Comparison of ENCODE assay signal across 20 cellular contexts in the genomic region with DNA sequence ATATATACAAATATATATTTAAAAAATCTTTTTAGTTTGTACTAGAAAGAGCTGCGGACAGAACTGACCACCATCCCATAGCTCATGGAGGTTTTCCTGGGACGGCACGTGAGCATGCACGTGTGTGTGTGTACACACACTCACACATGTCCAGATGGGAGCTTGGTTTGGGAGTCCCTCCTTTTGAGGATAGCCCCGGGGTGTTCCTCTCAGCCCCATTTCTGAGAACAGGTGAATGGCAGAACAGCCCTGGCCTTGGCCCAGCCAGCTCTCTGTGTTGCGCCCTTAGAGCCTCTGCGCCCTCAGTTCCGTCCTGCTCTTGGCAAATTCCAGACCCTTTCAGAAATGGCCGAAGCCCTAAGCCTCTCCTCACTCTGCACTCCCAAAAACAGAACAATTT.
DNase-seq lines count a peak whose midpoint lies in the region; ATAC-seq and TF ChIP-seq lines count a peak whose summit lies in the region.
"Had no signal": no experiment of that assay in that cellular context is flagged by ENCODE, and none has a peak within 500 bp of the region (broad histone marks: within the 10 kb centered on the region; RNA-seq: fewer than 3 reads in every experiment).

No MANE protein-coding gene starts in this region.

- peaks cover 4% of the 10 kb centered on the region for H3K27me3 Mint-ChIP-seq in GM23338 (ENCODE audit: insufficient read depth, low read depth, poor library complexity)
- no peaks in the 10 kb centered on the region for H3K27me3 Mint-ChIP-seq in CD8-positive, alpha-beta T cell (ENCODE audit: low read depth)

- H3K4me1 ChIP-seq in GM23338 (ENCODE audit: insufficient read depth), result peaks cover 23% of the 10 kb centered on the region
- peaks cover 12% of the 10 kb centered on the region for H3K4me1 ChIP-seq in osteoblast (ENCODE audit: insufficient read depth, low read length)
- peaks cover 8% of the 10 kb centered on the region for H3K4me1 ChIP-seq in CD8-positive, alpha-beta T cell (ENCODE audit: insufficient read depth, low read length)

- DNase-seq in activated CD8-positive, alpha-beta memory T cell treated with anti-CD3 and anti-CD28 coated beads, Interleukin-2, amount 50 U/mL, for 4 hours, result peak; percentile 7
- DNase-seq in activated CD8-positive, alpha-beta memory T cell treated with anti-CD3 and anti-CD28 coated beads for 24 hours, result no peak
- DNase-seq in GM23338 (ENCODE audit: low spot score) (peak; percentile 6), left ventricle myocardium superior (peak; percentile 22), osteoblast (ENCODE audit: insufficient read length, low spot score, missing footprints) (peak; percentile 70), amniotic stem cell (lab: John Stamatoyannopoulos, UW) (no peak)
- DNase-seq in CD8-positive, alpha-beta T cell, result no peak
- DNase-seq: activated CD4-positive, CD25-positive, alpha-beta regulatory T cell; effector memory CD4-positive, alpha-beta T cell; EL; NCI-H1092 treated with DMSO at 0.1 percent for 48 hours; NCI-H2081 treated with DMSO at 0.1 percent for 48 hours had no signal

- TF ChIP-seq CTCF in GM23338 (conservative IDR thresholded peaks at IDR 0.05; ENCODE audit: low read depth in 2 of 2), result no peak
- TF ChIP-seq CTCF in osteoblast (IDR thresholded peaks at IDR 0.05; ENCODE audit: extremely low read depth, low read depth, low read length), result no peak
- TF ChIP-seq CTCF in CD8-positive, alpha-beta T cell (IDR thresholded peaks at IDR 0.05), result no peak

- H3K4me3 ChIP-seq in GM23338 (no peak overlapping the region), osteoblast (ENCODE audit: insufficient read depth, low read length) (no peak overlapping the region)
- H3K4me3 ChIP-seq in CD8-positive, alpha-beta T cell (ENCODE audit: low read depth, low read length), result no peak overlapping the region
- H3K4me3 ChIP-seq: mucosa of descending colon, Peyer's patch had no signal

- peak overlapping the region; percentile 74; the same call in 1 of the 2 replicates for H3K4me2 ChIP-seq in GM23338
- H3K4me2 ChIP-seq in osteoblast (ENCODE audit: insufficient read depth, low read length), result no peak overlapping the region

- H3K9me3 Mint-ChIP-seq in GM23338, result no peaks in the 10 kb centered on the region
- H3K9me3 Mint-ChIP-seq in CD8-positive, alpha-beta T cell, result no peaks in the 10 kb centered on the region
- H3K9me3 Mint-ChIP-seq: activated naive CD4-positive, alpha-beta T cell treated with anti-CD3 and anti-CD28 coated beads for 36 hours had no signal

- H3K9me2 ChIP-seq in GM23338 (ENCODE audit: insufficient read depth), result no peaks in the 10 kb centered on the region

- no peaks in the 10 kb centered on the region for H4K20me1 ChIP-seq in GM23338 (replicated peaks; ENCODE audit: insufficient read depth)
- no peaks in the 10 kb centered on the region for H4K20me1 ChIP-seq in osteoblast (ENCODE audit: insufficient read depth, low read length)

- intact Hi-C loops in left ventricle myocardium superior (cut with micrococcal nuclease), result no loop called here
- intact Hi-C loops in CD8-positive, alpha-beta T cell (cut with DNase I, micrococcal nuclease), result no loop called here

- H3F3A ChIP-seq in GM23338 (replicated peaks; ENCODE audit: low read depth), result no peaks in the 10 kb centered on the region; the same call in 1 of the 2 replicates

- H3K27me3 ChIP-seq in GM23338 (ENCODE audit: insufficient read depth), result no peaks in the 10 kb centered on the region
- H3K27me3 ChIP-seq in osteoblast (ENCODE audit: insufficient read depth, low read length), result no peaks in the 10 kb centered on the region
- H3K27me3 ChIP-seq in CD8-positive, alpha-beta T cell (ENCODE audit: insufficient read depth, low read length), result no peaks in the 10 kb centered on the region
- H3K27me3 ChIP-seq: neutrophil, Peyer's patch had no signal

- H3K9me3 ChIP-seq in osteoblast (ENCODE audit: low read depth, low read length), result no peaks in the 10 kb centered on the region
- no peaks in the 10 kb centered on the region for H3K9me3 ChIP-seq in CD8-positive, alpha-beta T cell (ENCODE audit: low read length)
- H3K9me3 ChIP-seq: mucosa of descending colon, neutrophil, Peyer's patch had no signal

- H3K27ac ChIP-seq in GM23338 (ENCODE audit: low read depth), result no peak overlapping the region
- no peak overlapping the region for H3K27ac ChIP-seq in osteoblast (ENCODE audit: low read depth, low read length)
- H3K27ac ChIP-seq in CD8-positive, alpha-beta T cell (ENCODE audit: low read depth, low read length), result no peak overlapping the region
- H3K27ac ChIP-seq: neutrophil, Peyer's patch had no signal

- no peaks in the 10 kb centered on the region for H3K79me2 ChIP-seq in GM23338 (replicated peaks; ENCODE audit: insufficient read depth)
- no peaks in the 10 kb centered on the region for H3K79me2 ChIP-seq in osteoblast (ENCODE audit: insufficient read depth, low read length)

- ATAC-seq in GM23338 (no peak), left ventricle myocardium superior (no peak), esophagus mucosa (no peak)
- no peak for ATAC-seq in CD8-positive, alpha-beta T cell
- ATAC-seq: HCT116, mucosa of descending colon, right cardiac atrium had no signal

- POLR2A ChIA-PET in CD8-positive, alpha-beta T cell (lab: Charles Lee), result no interaction called here

- H3K27ac Mint-ChIP-seq in GM23338, result no peak overlapping the region
- no peak overlapping the region for H3K27ac Mint-ChIP-seq in CD8-positive, alpha-beta T cell
- H3K27ac Mint-ChIP-seq: activated naive CD4-positive, alpha-beta T cell treated with anti-CD3 and anti-CD28 coated beads for 36 hours; B cell had no signal

- peak overlapping the region; percentile 96 for H2AFZ ChIP-seq in GM23338
- H2AFZ ChIP-seq in osteoblast (ENCODE audit: low read length), result no peak overlapping the region

- H3K36me3 Mint-ChIP-seq in GM23338 (ENCODE audit: low read depth), result no peaks in the 10 kb centered on the region; the same call in 2 of the 3 replicates
- H3K36me3 Mint-ChIP-seq in CD8-positive, alpha-beta T cell, result no peaks in the 10 kb centered on the region

- H3K4me3 Mint-ChIP-seq in GM23338, result no peak overlapping the region
- H3K4me3 Mint-ChIP-seq in CD8-positive, alpha-beta T cell, result no peak overlapping the region

- H3K36me3 ChIP-seq in GM23338 (ENCODE audit: insufficient read depth) (no peaks in the 10 kb centered on the region), osteoblast (ENCODE audit: insufficient read depth, low read length) (no peaks in the 10 kb centered on the region)
- H3K36me3 ChIP-seq in CD8-positive, alpha-beta T cell (ENCODE audit: insufficient read depth, low read length), result no peaks in the 10 kb centered on the region
- H3K36me3 ChIP-seq: neutrophil had no signal

- peaks cover 38% of the 10 kb centered on the region for H3K4me1 Mint-ChIP-seq in GM23338
- peaks cover 21% of the 10 kb centered on the region for H3K4me1 Mint-ChIP-seq in CD8-positive, alpha-beta T cell (ENCODE audit: low read depth)

- CTCF ChIA-PET in CD8-positive, alpha-beta T cell (lab: Charles Lee), result interaction anchor here (1.8 to 2.3 kb wide), 3 partner anchors 8 to 37 kb away, joined by 9 to 18 read pairs (median 14); no protein-coding TSS in a partner anchor

TF ChIP-seq in GM23338, 12 proteins besides CTCF, POLR2A, EP300 and RAD21 (continues in another document):
- TF ChIP-seq NANOG (IDR thresholded peaks at IDR 0.05; ENCODE audit: borderline replicate concordance), result no peak
- TF ChIP-seq ZNF331 (CRISPR knock-in tag; IDR thresholded peaks at IDR 0.05; ENCODE audit: low read depth), result no peak
- TF ChIP-seq CREB1 (CRISPR knock-in tag; IDR thresholded peaks at IDR 0.05; ENCODE audit: low read depth), result no peak
- TF ChIP-seq ZNF114 (CRISPR knock-in tag; IDR thresholded peaks at IDR 0.05), result no peak
- TF ChIP-seq EZH2phosphoT487 (IDR thresholded peaks at IDR 0.05; ENCODE audit: unreplicated experiment), result no peak
- TF ChIP-seq, protein P1, sequence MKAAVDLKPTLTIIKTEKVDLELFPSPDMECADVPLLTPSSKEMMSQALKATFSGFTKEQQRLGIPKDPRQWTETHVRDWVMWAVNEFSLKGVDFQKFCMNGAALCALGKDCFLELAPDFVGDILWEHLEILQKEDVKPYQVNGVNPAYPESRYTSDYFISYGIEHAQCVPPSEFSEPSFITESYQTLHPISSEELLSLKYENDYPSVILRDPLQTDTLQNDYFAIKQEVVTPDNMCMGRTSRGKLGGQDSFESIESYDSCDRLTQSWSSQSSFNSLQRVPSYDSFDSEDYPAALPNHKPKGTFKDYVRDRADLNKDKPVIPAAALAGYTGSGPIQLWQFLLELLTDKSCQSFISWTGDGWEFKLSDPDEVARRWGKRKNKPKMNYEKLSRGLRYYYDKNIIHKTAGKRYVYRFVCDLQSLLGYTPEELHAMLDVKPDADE (IDR thresholded peaks at IDR 0.05), result no peak

Comparison
In these comparisons a context has a peak if more than half of its experiments do, and no peak if none do; other contexts are left out.
1. DNase-seq: peak in activated CD8-positive, alpha-beta memory T cell treated with anti-CD3 and anti-CD28 coated beads, Interleukin-2, amount 50 U/mL, for 4 hours (single experiment), GM23338 (single experiment), left ventricle myocardium superior (single experiment) and osteoblast (single experiment); none in activated CD8-positive, alpha-beta memory T cell treated with anti-CD3 and anti-CD28 coated beads for 24 hours (single experiment), CD8-positive, alpha-beta T cell (0 of 7) and amniotic stem cell (single experiment).